8 cellular contexts compared by ENCODE assay signal in genomic region chr19:16445238-16446107, GRCh38. TPM values are rescaled to one million over a fixed set of nuclear protein-coding genes. Genes with fewer than 3 reads are reported as not detected.
A peak's percentile ranks its signal among the peaks of the same experiment; 100 is the strongest.
DNase-seq lines count a peak whose midpoint lies in the region; ATAC-seq and TF ChIP-seq lines count a peak whose summit lies in the region.

No MANE protein-coding gene starts in this region.

- POLR2A ChIA-PET in WTC11 (lab: Charles Lee) = no interaction called here

- H3K36me3 ChIP-seq in psoas muscle (ENCODE audit: insufficient read depth in 1 of 2, low read depth in 1 of 2) = peaks cover 0 to 11% of the 10 kb centered on the region in 2 donors

- H3K36me3 Mint-ChIP-seq in WTC11 = peaks cover 10% of the 10 kb centered on the region

- H3K4me3 ChIP-seq in psoas muscle = no peak overlapping the region

- no peak for TF ChIP-seq CTCF in WTC11 (IDR thresholded peaks at IDR 0.05)
- TF ChIP-seq CTCF in psoas muscle (IDR thresholded peaks at IDR 0.05) = no peak

- H3K9me3 Mint-ChIP-seq in WTC11 = no peaks in the 10 kb centered on the region

- H3K27me3 ChIP-seq in psoas muscle (ENCODE audit: insufficient read depth in 3 of 3, low read length in 2 of 3) = no peaks in the 10 kb centered on the region

- peaks cover 42% of the 10 kb centered on the region for H3K4me1 Mint-ChIP-seq in WTC11

- no peak overlapping the region for H3K4me3 Mint-ChIP-seq in WTC11

- H3K27ac ChIP-seq in psoas muscle = peak overlapping the region; percentile 82

- peak; percentile 11 for DNase-seq in activated CD4-positive, alpha-beta T cell treated with anti-CD3 and anti-CD28 coated beads for 48 hours
- no peak for DNase-seq in activated CD4-positive, alpha-beta T cell treated with anti-CD3 and anti-CD28 coated beads for 4 hours
- DNase-seq in WTC11 (ENCODE audit: low spot score) (no peak), psoas muscle (no peak), NCI-H1105 treated with DMSO at 0.1 percent for 48 hours (lab: John Stamatoyannopoulos, UW) (no peak), mucosa of gallbladder (ENCODE audit: low spot score) (no peak)
- DNase-seq in activated effector memory CD4-positive, alpha-beta T cell treated with anti-CD3 and anti-CD28 coated beads, Interleukin-2, amount 50 U/mL, for 16 hours = no peak

- CTCF ChIA-PET in WTC11 (lab: Charles Lee) = interaction anchor here (1.0 kb wide), 1 partner anchor 70 kb away, joined by 3 read pairs; no protein-coding TSS in a partner anchor

- peaks cover 64% of the 10 kb centered on the region for H3K4me1 ChIP-seq in psoas muscle

- peak overlapping the region; percentile 87 for H3K27ac Mint-ChIP-seq in WTC11

- ATAC-seq in HG03442 (IDR thresholded peaks at IDR 0.05; ENCODE audit: unreplicated experiment) (peak; percentile 37), WTC11 (no peak; the same call in 1 of the 2 replicates), psoas muscle (peak in 1 of 4 donors; percentile 22)

- intact Hi-C loops in psoas muscle (cut with DNase I) = no loop called here

- 70 to 80% (median 70%) methylated on average over 14 of the region's 14 CpGs for WGBS in psoas muscle, 3 donors

- no peaks in the 10 kb centered on the region for H3K27me3 Mint-ChIP-seq in WTC11 (ENCODE audit: low read depth)

- no peaks in the 10 kb centered on the region for H3K9me3 ChIP-seq in psoas muscle

TF ChIP-seq in WTC11, 78 proteins besides CTCF, POLR2A, EP300 and RAD21:
- 0 out of 2 replicates have a peak, but pooled peaks have one; percentile 9 for TF ChIP-seq FOXK1 (CRISPR knock-in tag; IDR thresholded peaks at IDR 0.05)
- peak; percentile 33; the same call in 1 of the 2 replicates for TF ChIP-seq ZNF423 (CRISPR knock-in tag; IDR thresholded peaks at IDR 0.05)
- no peak for TF ChIP-seq ZNF671 (CRISPR knock-in tag; IDR thresholded peaks at IDR 0.05)
- TF ChIP-seq MXD4 (CRISPR knock-in tag; IDR thresholded peaks at IDR 0.05; ENCODE audit: borderline replicate concordance) = no peak
- TF ChIP-seq USF2 (CRISPR knock-in tag; IDR thresholded peaks at IDR 0.05) = no peak
- TF ChIP-seq ZNF121 (CRISPR knock-in tag; IDR thresholded peaks at IDR 0.05) = no peak
- TF ChIP-seq NFATC4 (CRISPR knock-in tag; IDR thresholded peaks at IDR 0.05) = no peak

RNA-seq across cellular contexts. Expression of gene EPS15L1, which starts 26.3 kb away (rescaled TPM):
- total RNA-seq in WTC11 (2021) = 37.9 to 44.8 TPM (median 39.1 TPM) in 3 replicates
- total RNA-seq in psoas muscle = 100 to 1,000 TPM in 2 of 4 donors, 10 to 100 TPM in 2; 49.1 to 125 (median 86.1) TPM
- polyA plus RNA-seq in psoas muscle = 10 to 100 TPM; 60.7 to 80.2 (median 65.4) TPM
- total RNA-seq in mucosa of gallbladder = 46.1 TPM

RNA-seq across cellular contexts. Expression of gene CALR3, which starts 50.5 kb away (rescaled TPM):
- total RNA-seq in WTC11 (2021) (0.21 to 0.87 TPM (median 0.50 TPM) in 3 replicates), psoas muscle (under 1 TPM in 1 of 4 donors, not detected in 3; 0.32 TPM), mucosa of gallbladder (not detected)
- polyA plus RNA-seq in psoas muscle = under 1 TPM in 2 of 3 donors, not detected in 1; 0.07 to 0.25 TPM

RNA-seq across cellular contexts. Expression of gene C19orf44, which starts 50.7 kb away (rescaled TPM):
- total RNA-seq in WTC11 (2021) (3.4 to 4.8 TPM (median 4.1 TPM) in 3 replicates), psoas muscle (1 to 10 TPM; 3.8 to 7.1 (median 5.2) TPM), mucosa of gallbladder (11.2 TPM)
- 1 to 10 TPM; 5.7 to 7.4 (median 6.1) TPM for polyA plus RNA-seq in psoas muscle
